Comparison of ENCODE assay signal across 8 cellular contexts in the genomic region with DNA sequence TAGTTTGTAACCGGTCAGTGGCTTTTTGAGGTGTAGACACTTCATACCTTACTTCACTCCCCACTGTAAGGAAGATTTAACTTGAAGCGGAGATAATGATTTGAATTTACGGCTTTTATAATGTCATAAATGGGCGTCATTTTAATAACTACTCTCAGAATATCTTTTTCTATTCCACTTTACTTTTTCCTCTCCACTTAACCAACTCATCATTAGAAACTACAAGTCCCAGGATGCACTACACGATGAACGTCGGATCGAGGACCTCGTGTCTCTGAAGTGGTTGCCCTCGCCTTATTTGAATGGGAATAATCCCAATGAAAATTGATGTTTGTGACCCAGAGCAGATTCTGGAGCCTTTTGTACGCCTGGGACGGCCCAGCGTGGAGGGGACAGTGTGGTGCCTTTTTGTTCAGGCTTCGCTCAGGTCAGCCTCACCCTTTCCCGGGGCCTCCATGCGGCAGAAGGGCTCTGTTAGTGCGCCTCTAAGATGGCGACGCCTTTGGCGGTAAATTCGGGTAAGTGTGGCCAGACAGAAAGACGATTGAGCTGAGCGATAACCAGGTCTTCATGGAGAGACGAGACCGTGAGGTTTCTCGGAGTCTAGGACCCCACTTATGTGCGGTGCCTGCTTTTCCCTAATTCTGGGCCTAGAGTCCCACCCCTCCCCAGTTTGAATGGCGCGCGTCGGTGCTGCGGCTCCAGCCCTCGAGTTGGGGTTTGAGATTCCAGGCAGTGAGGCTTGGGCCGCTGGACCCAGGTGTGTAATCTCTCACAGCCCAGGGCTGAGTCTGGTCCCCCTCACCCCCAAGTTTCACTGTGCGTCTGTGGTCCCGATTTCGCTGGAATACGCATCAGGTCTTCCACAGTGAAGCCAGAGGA. TPM values are rescaled to one million over a fixed set of nuclear protein-coding genes. Genes with fewer than 3 reads are reported as not detected.
DNase-seq lines count a peak whose midpoint lies in the region; ATAC-seq, FAIRE-seq and TF ChIP-seq lines count a peak whose summit lies in the region.

Gene NUP205 (plus strand): TSS at position 463 of the 882 bp plus-strand sequence. CDS start 28 bp downstream, at position 491.

- POLR2A ChIA-PET in HepG2 (lab: Yijun Ruan, JAX) = interaction anchor here (1.0 kb wide), 1 partner anchor 47 kb away, joined by 3 read pairs; no protein-coding TSS in a partner anchor

- H3K4me3 Mint-ChIP-seq in activated CD4-positive, alpha-beta T cell treated with anti-CD3 and anti-CD28 coated beads, Interleukin-2, amount 10 ng/mL, durations not matched to agents 24 days and 14 days = peak within 1 kb of the TSS; percentile 31

- 0 out of 2 replicates have a peak, but pooled peaks cover 4% of the 10 kb centered on the region for H4K20me1 ChIP-seq in HepG2 (ENCODE audit: insufficient read depth, low read length)

- peaks cover 37% of the 10 kb centered on the region for H3K4me1 ChIP-seq in HepG2 (ENCODE audit: insufficient read depth, low read length)

- peak within 1 kb of the TSS; percentile 93 for H3K27ac ChIP-seq in HepG2 (ENCODE audit: extremely low read length, insufficient read depth, low read length)

- H3K9me3 ChIP-seq in HepG2 (ENCODE audit: low read length) = no peaks in the 10 kb centered on the region

- ATAC-seq in HG03457 (IDR thresholded peaks at IDR 0.05; ENCODE audit: unreplicated experiment) = peak; percentile 62
- peak; percentile 92 for ATAC-seq in HepG2

- H3K27me3 ChIP-seq in HepG2 (ENCODE audit: control insufficient read depth in 1 of 2, insufficient read depth in 2 of 2, low read length in 2 of 2) = no peaks in the 10 kb centered on the region; a peak in 1 of 5 replicates

- intact Hi-C loops in activated CD4-positive, alpha-beta T cell treated with anti-CD3 and anti-CD28 coated beads, Interleukin-2, amount 10 ng/mL, durations not matched to agents 24 days and 14 days (cut with micrococcal nuclease) = loop anchor here (1.0 to 5.0 kb wide), 9 partner anchors 47 to 1100 kb away; partner anchors contain the start of genes AKR1B1, BPGM, CNOT4 and CYREN
- intact Hi-C loops in HepG2 (cut with micrococcal nuclease; ENCODE audit: unreplicated experiment) = loop anchor here (1.0 to 5.0 kb wide), 2 partner anchors 45 to 140 kb away; no protein-coding TSS in a partner anchor

- in situ Hi-C loops in HepG2 (cut with HindIII; ENCODE audit: extremely low pct_ligation_motif_present, low pct_unique_long_range_greater_than_20kb) = loop anchor here (5.0 to 25.0 kb wide), 2 partner anchors 45 to 270 kb away; partner anchors contain the start of gene CNOT4

- peak within 1 kb of the TSS; percentile 92 for H3K9ac ChIP-seq in HepG2 (ENCODE audit: insufficient read depth, low read depth, low read length)

- H3K4me3 ChIP-seq in HepG2 (replicated peaks in 1 of 3; ENCODE audit: insufficient read depth in 1 of 3, low read depth in 2 of 3, low read length in 3 of 3) = peak within 1 kb of the TSS; percentile 72 to 86 (median 75)

- H3K4me2 ChIP-seq in HepG2 (ENCODE audit: low read depth, low read length) = peak within 1 kb of the TSS; percentile 77

- peak; percentile 85 for FAIRE-seq in HepG2 (lab: Jason Lieb, UNC)

- H3K36me3 Mint-ChIP-seq in activated CD4-positive, alpha-beta T cell treated with anti-CD3 and anti-CD28 coated beads, Interleukin-2, amount 10 ng/mL, durations not matched to agents 24 days and 14 days (ENCODE audit: low read depth) = peaks cover 12% of the 10 kb centered on the region

- H3K36me3 ChIP-seq in HepG2 (replicated peaks in 1 of 2; ENCODE audit: control insufficient read depth in 1 of 2, insufficient read depth in 2 of 2, low read length in 2 of 2) = no peaks in the 10 kb centered on the region

- CTCF ChIA-PET in HepG2 (lab: Yijun Ruan, JAX; ENCODE audit: low intra/inter-chr PET ratio, low total read pairs) = interaction anchor here (2.3 to 2.7 kb wide), 2 partner anchors 46 to 276 kb away, joined by 19 to 20 read pairs; no protein-coding TSS in a partner anchor

- peak; percentile 72 to 92 for TF ChIP-seq POLR2A in HepG2 (IDR thresholded peaks at IDR 0.05; ENCODE audit: insufficient read depth in 1 of 2, low read depth in 2 of 2, low read length in 2 of 2)

- peaks cover 12% of the 10 kb centered on the region for H3K4me1 Mint-ChIP-seq in activated CD4-positive, alpha-beta T cell treated with anti-CD3 and anti-CD28 coated beads, Interleukin-2, amount 10 ng/mL, durations not matched to agents 24 days and 14 days

- H3K27me3 Mint-ChIP-seq in activated CD4-positive, alpha-beta T cell treated with anti-CD3 and anti-CD28 coated beads, Interleukin-2, amount 10 ng/mL, durations not matched to agents 24 days and 14 days = peaks cover 2% of the 10 kb centered on the region

- H3K27ac Mint-ChIP-seq in activated CD4-positive, alpha-beta T cell treated with anti-CD3 and anti-CD28 coated beads, Interleukin-2, amount 10 ng/mL, durations not matched to agents 24 days and 14 days = peak within 1 kb of the TSS; percentile 40

- DNase-seq in C1 segment of cervical spinal cord (lab: John Stamatoyannopoulos, UW) = peak; percentile 9 to 88 (median 74)
- peak; percentile 58 for DNase-seq in GM19240 (ENCODE audit: insufficient read length, low spot score)
- peak; percentile 80 to 82 for DNase-seq in NCI-H524 (lab: John Stamatoyannopoulos, UW)
- peak; percentile 93 for DNase-seq in activated CD4-positive, alpha-beta T cell treated with anti-CD3 and anti-CD28 coated beads, Interleukin-2, amount 10 ng/mL, durations not matched to agents 24 days and 14 days
- peak; percentile 85 for DNase-seq in dermis blood vessel endothelial cell
- peak; percentile 79 for DNase-seq in HepG2 (ENCODE audit: low spot score)
- DNase-seq in stimulated activated CD4-positive, alpha-beta T cell treated with anti-CD3 and anti-CD28 coated beads, Interleukin-2, amount 100 ng/mL, for 48 hours = peak; percentile 59 to 68

- BruUV-seq in HepG2 (replicated peaks; lab: Mats Ljungman, UMichigan) = TSS peak; percentile 95

- H3K79me2 ChIP-seq in HepG2 (ENCODE audit: insufficient read depth, low read length) = peaks cover 40% of the 10 kb centered on the region

- H3K9me3 Mint-ChIP-seq in activated CD4-positive, alpha-beta T cell treated with anti-CD3 and anti-CD28 coated beads, Interleukin-2, amount 10 ng/mL, durations not matched to agents 24 days and 14 days = no peaks in the 10 kb centered on the region

- peak; percentile 16; the same call in 1 of the 2 replicates for TF ChIP-seq CTCF in HepG2 (CRISPR knock-in tag; IDR thresholded peaks at IDR 0.05)

- no peak for TF ChIP-seq EP300 in HepG2 (IDR thresholded peaks at IDR 0.05; ENCODE audit: low read depth in 2 of 2, low read length in 2 of 2)
- TF ChIP-seq EP300 in HepG2 (CRISPR knock-in tag; IDR thresholded peaks at IDR 0.05; ENCODE audit: borderline replicate concordance) = peak; percentile 62; the same call in 1 of the 2 replicates

- 0 out of 2 replicates have a peak, but pooled peaks have one; percentile 40 for TF ChIP-seq RAD21 in HepG2 (CRISPR knock-in tag; IDR thresholded peaks at IDR 0.05)

- peak within 1 kb of the TSS; percentile 96 for H2AFZ ChIP-seq in HepG2 (ENCODE audit: low read length)

- WGBS in HepG2 (ENCODE audit: low lambda C conversion rate) = 3% methylated on average over 22 of the region's 38 CpGs

TF ChIP-seq in HepG2, 621 proteins besides CTCF, POLR2A, EP300 and RAD21 (continues in another document):
- TF ChIP-seq ZNF256 (CRISPR knock-in tag; conservative IDR thresholded peaks at IDR 0.05) (peak; percentile 24; the same call in 1 of the 2 replicates), SPEN (CRISPR knock-in tag; IDR thresholded peaks at IDR 0.05; ENCODE audit: low read depth) (peak; percentile 67; the same call in 1 of the 2 replicates), ZZZ3 (CRISPR knock-in tag; IDR thresholded peaks at IDR 0.05; ENCODE audit: borderline replicate concordance) (peak; percentile 52; the same call in 1 of the 2 replicates), ZNF703 (CRISPR knock-in tag; IDR thresholded peaks at IDR 0.05; ENCODE audit: borderline replicate concordance) (no peak), ZNF382 (CRISPR knock-in tag; IDR thresholded peaks at IDR 0.05; ENCODE audit: borderline replicate concordance) (no peak), FOXJ3 (CRISPR knock-in tag; IDR thresholded peaks at IDR 0.05; ENCODE audit: borderline replicate concordance) (peak; percentile 12; the same call in 1 of the 2 replicates)
- TF ChIP-seq, protein P1, sequence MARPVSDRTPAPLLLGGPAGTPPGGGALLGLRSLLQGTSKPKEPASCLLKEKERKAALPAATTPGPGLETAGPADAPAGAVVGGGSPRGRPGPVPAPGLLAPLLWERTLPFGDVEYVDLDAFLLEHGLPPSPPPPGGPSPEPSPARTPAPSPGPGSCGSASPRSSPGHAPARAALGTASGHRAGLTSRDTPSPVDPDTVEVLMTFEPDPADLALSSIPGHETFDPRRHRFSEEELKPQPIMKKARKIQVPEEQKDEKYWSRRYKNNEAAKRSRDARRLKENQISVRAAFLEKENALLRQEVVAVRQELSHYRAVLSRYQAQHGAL (CRISPR knock-in tag; IDR thresholded peaks at IDR 0.05; ENCODE audit: not compliant biosample characterization) = no peak

RNA-seq across cellular contexts. Expression of gene NUP205, which starts in this region (rescaled TPM):
- total RNA-seq in activated CD4-positive, alpha-beta T cell treated with anti-CD3 and anti-CD28 coated beads, Interleukin-2, amount 10 ng/mL, durations not matched to agents 24 days and 14 days = 129 and 130 TPM in 2 replicates
- total RNA-seq in dermis blood vessel endothelial cell (50.2 and 74.1 TPM in 2 replicates), HepG2 (2016; rRNA removed; fragmentation: Illumina TruSeq; extraction: Trizol) (87.2 and 123 TPM in 2 replicates)
- total RNA-seq in HepG2 (2016; cell fraction: cytosol; rRNA removed; fragmentation: Illumina TruSeq; extraction: Trizol; ENCODE audit: low read depth) = 17.6 and 18.9 TPM in 2 replicates
- 87.4 and 114 TPM in 2 replicates for total RNA-seq in HepG2 (2016; cell fraction: insoluble cytoplasmic fraction; rRNA removed; fragmentation: Illumina TruSeq; extraction: Trizol)
- total RNA-seq in HepG2 (2016; cell fraction: membrane; rRNA removed; fragmentation: Illumina TruSeq; extraction: Trizol) = 27.1 and 31.8 TPM in 2 replicates
- total RNA-seq in HepG2 (2016; cell fraction: nucleus; rRNA removed; fragmentation: Illumina TruSeq; extraction: Trizol) = 81.3 and 84.2 TPM in 2 replicates
- polyA plus RNA-seq in HepG2 (2011; rRNA removed) = 31.2 and 46.2 TPM in 2 replicates
- polyA plus RNA-seq in HepG2 (2011; cell fraction: cytosol; rRNA removed) = 25.5 and 29.0 TPM in 2 replicates
- 31.8 and 35.5 TPM in 2 replicates for polyA plus RNA-seq in HepG2 (2011; cell fraction: nucleus; rRNA removed)
- 23.8 and 29.2 TPM in 2 replicates for polyA plus RNA-seq in HepG2 (2012)
- polyA plus RNA-seq in HepG2 (2016; cell fraction: cytosol; fragmentation: Illumina TruSeq; extraction: Trizol; ENCODE audit: low read depth) = 3.5 and 3.6 TPM in 2 replicates
- polyA plus RNA-seq in HepG2 (2016; cell fraction: insoluble cytoplasmic fraction; fragmentation: Illumina TruSeq; extraction: Trizol; ENCODE audit: low read depth) = 76.0 and 81.2 TPM in 2 replicates
- 9.6 and 11.5 TPM in 2 replicates for polyA plus RNA-seq in HepG2 (2016; cell fraction: membrane; fragmentation: Illumina TruSeq; extraction: Trizol; ENCODE audit: low read depth)
- 94.6 and 95.0 TPM in 2 replicates for polyA plus RNA-seq in HepG2 (2016; cell fraction: nucleus; fragmentation: Illumina TruSeq; extraction: Trizol; ENCODE audit: insufficient read depth, low read depth)
- polyA minus RNA-seq in HepG2 (2011; rRNA and poly(A)+ RNA removed; ENCODE audit: low replicate concordance) = 55.5 and 185 TPM in 2 replicates
- polyA minus RNA-seq in HepG2 (2011; cell fraction: cytosol; rRNA and poly(A)+ RNA removed) = 36.1 and 39.6 TPM in 2 replicates
- polyA minus RNA-seq in HepG2 (2011; cell fraction: nucleus; rRNA and poly(A)+ RNA removed) = 59.9 and 64.2 TPM in 2 replicates

Comparison
In these comparisons a context has a peak if more than half of its experiments do, and no peak if none do; other contexts are left out.
1. Peak in every context shown above with its lines: DNase-seq, ATAC-seq, H3K4me3 ChIP-seq and H3K27ac ChIP-seq.